10 cellular contexts compared by ENCODE assay signal in the genomic region with DNA sequence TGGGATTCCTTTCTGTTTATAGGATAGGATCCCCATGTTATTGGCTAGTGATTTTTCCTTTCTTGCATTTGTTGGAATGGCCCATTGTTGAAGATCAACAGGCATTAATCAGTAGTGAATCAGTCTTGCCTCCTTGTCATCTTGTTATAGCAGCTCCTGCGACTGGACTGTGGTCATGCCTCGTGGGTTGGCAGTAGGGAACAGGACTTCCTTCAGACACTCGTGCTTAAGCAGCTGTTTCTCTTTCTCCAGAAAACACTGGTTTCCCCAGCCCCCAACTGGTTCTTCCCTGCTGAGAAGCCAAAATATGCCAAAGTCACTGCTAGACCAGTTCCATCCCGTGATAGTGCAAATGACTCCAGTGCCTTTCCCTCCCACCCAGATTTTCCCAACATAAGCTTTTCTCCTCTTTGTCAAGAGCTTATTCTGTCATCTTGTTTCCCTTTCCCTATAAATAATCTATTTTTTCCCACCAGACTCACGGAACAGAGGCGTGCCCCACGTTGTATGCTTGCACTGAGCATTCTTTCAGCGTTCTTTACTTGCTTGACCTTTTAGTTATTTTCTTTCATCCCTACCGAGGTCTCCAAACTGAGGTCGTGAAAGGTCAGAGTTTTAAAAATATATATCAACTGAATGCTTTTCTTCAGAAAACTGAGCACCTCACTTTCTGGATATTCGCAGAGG.
A peak's percentile ranks its signal among the peaks of the same experiment; 100 is the strongest.
DNase-seq lines count a peak whose midpoint lies in the region; ATAC-seq, FAIRE-seq and TF ChIP-seq lines count a peak whose summit lies in the region.
"Had no signal": no experiment of that assay in that cellular context is flagged by ENCODE, and none has a peak within 500 bp of the region (broad histone marks: within the 10 kb centered on the region; RNA-seq: fewer than 3 reads in every experiment).

No MANE protein-coding gene starts in this region.

- H4K20me1 ChIP-seq in K562 (replicated peaks; ENCODE audit: control insufficient read depth, insufficient read depth, low read length) (no peaks in the 10 kb centered on the region), keratinocyte (ENCODE audit: control insufficient read depth, extremely low read depth, insufficient read depth, low read length) (no peaks in the 10 kb centered on the region)

- dilution Hi-C loops in keratinocyte (cut with MboI; ENCODE audit: extremely low pct_ligation_motif_present, low sequenced_read_pairs), result no loop called here

- H3K27me3 ChIP-seq in K562 (ENCODE audit: control insufficient read depth in 2 of 2, insufficient read depth in 2 of 2, low read length in 2 of 2) (no peaks in the 10 kb centered on the region), keratinocyte (ENCODE audit: control insufficient read depth, extremely low read depth, insufficient read depth, low read length) (no peaks in the 10 kb centered on the region)

- no peak overlapping the region for H3K4me3 ChIP-seq in K562
- no peak overlapping the region for H3K4me3 ChIP-seq in keratinocyte (ENCODE audit: control insufficient read depth in 2 of 3, extremely low read depth in 1 of 3, insufficient read depth in 2 of 3, low read depth in 1 of 3, low read length in 3 of 3)

- H3K4me2 ChIP-seq in K562 (ENCODE audit: insufficient read depth, low read length) (no peak overlapping the region), keratinocyte (ENCODE audit: control insufficient read depth, extremely low read depth, insufficient read depth, low read depth, low read length) (peak overlapping the region; percentile 96)

- BruUV-seq in K562 (replicated peaks; lab: Mats Ljungman, UMichigan), result no TSS peak

- H3K27me3 Mint-ChIP-seq in stimulated activated memory B cell treated with anti-CD40 and anti-IgM and Interleukin-4, amounts not matched to agents 10 μg/mL and 1 μg/mL and 100 μg/mL, for 72 hours, result no peaks in the 10 kb centered on the region

- no peaks in the 10 kb centered on the region for H3K9me1 ChIP-seq in K562 (ENCODE audit: control insufficient read depth, insufficient read depth, low read length)
- H3K9me1 ChIP-seq in keratinocyte (ENCODE audit: control insufficient read depth, extremely low read depth, insufficient read depth, low read length), result no peaks in the 10 kb centered on the region

- TF ChIP-seq POLR2A in K562 (conservative IDR thresholded peaks at IDR 0.05), result no peak

- no peaks in the 10 kb centered on the region; a peak in 1 of 5 replicates for H3K4me1 ChIP-seq in K562 (replicated peaks in 1 of 2; ENCODE audit: control insufficient read depth in 2 of 2, insufficient read depth in 2 of 2, low read length in 2 of 2)
- H3K4me1 ChIP-seq in keratinocyte (ENCODE audit: control insufficient read depth, extremely low read depth, insufficient read depth, low read length), result peaks cover 39% of the 10 kb centered on the region

- H3K9ac ChIP-seq in K562 (ENCODE audit: insufficient read depth in 1 of 2, low read depth in 2 of 2, low read length in 2 of 2) (no peak overlapping the region), keratinocyte (ENCODE audit: control insufficient read depth, extremely low read depth, insufficient read depth, low read length) (peak overlapping the region; percentile 19)

- H3K27ac ChIP-seq in K562 (ENCODE audit: extremely low read depth, low read depth, low read length) (no peak overlapping the region), keratinocyte (ENCODE audit: control insufficient read depth, insufficient read depth, low read length) (peak overlapping the region; percentile 96)

- WGBS in K562 (ENCODE audit: insufficient coverage, low coverage, missing lambda C conversion rate), result 42% methylated on average over 11 of the region's 11 CpGs

- no peak for TF ChIP-seq EP300 in K562 (IDR thresholded peaks at IDR 0.05; ENCODE audit: low read length)

- no peak for TF ChIP-seq RAD21 in K562 (CRISPR knock-in tag; conservative IDR thresholded peaks at IDR 0.05 in 1 of 2, IDR thresholded peaks at IDR 0.05 in 1 of 2)

- no peaks in the 10 kb centered on the region for H3K9me3 Mint-ChIP-seq in stimulated activated memory B cell treated with anti-CD40 and anti-IgM and Interleukin-4, amounts not matched to agents 10 μg/mL and 1 μg/mL and 100 μg/mL, for 72 hours

- H3K79me2 ChIP-seq in K562 (ENCODE audit: control insufficient read depth, insufficient read depth, low read length) (no peaks in the 10 kb centered on the region), keratinocyte (ENCODE audit: control insufficient read depth, insufficient read depth, low read length) (peaks cover 49% of the 10 kb centered on the region)

- FAIRE-seq in K562 (lab: Jason Lieb, UNC) (no peak), keratinocyte (lab: Jason Lieb, UNC) (peak; percentile 77)

- H3K27ac Mint-ChIP-seq in stimulated activated memory B cell treated with anti-CD40 and anti-IgM and Interleukin-4, amounts not matched to agents 10 μg/mL and 1 μg/mL and 100 μg/mL, for 72 hours, result peak overlapping the region; percentile 42

- H2AFZ ChIP-seq in K562 (ENCODE audit: low read depth, low read length), result no peak overlapping the region
- H2AFZ ChIP-seq in keratinocyte (ENCODE audit: control insufficient read depth, low read length), result no peak overlapping the region

- in situ Hi-C loops in K562 (cut with MboI), result loop anchor here (5.0 kb wide), 1 partner anchor 33 kb away; no protein-coding TSS in a partner anchor

- CTCF ChIA-PET in K562 (lab: Yijun Ruan, JAX; ENCODE audit: low intra/inter-chr PET ratio), result no interaction called here

- H3K36me3 Mint-ChIP-seq in stimulated activated memory B cell treated with anti-CD40 and anti-IgM and Interleukin-4, amounts not matched to agents 10 μg/mL and 1 μg/mL and 100 μg/mL, for 72 hours, result no peaks in the 10 kb centered on the region

- H3K4me1 Mint-ChIP-seq in stimulated activated memory B cell treated with anti-CD40 and anti-IgM and Interleukin-4, amounts not matched to agents 10 μg/mL and 1 μg/mL and 100 μg/mL, for 72 hours, result peaks cover 9% of the 10 kb centered on the region

- H3K9me3 ChIP-seq in K562 (replicated peaks; ENCODE audit: control insufficient read depth, insufficient read depth, low read depth, low read length) (no peaks in the 10 kb centered on the region), keratinocyte (ENCODE audit: control insufficient read depth, low read depth, low read length) (no peaks in the 10 kb centered on the region)

- DNase-seq in H4 (ENCODE audit: low spot score) (peak; percentile 29), K562 (ENCODE audit: extremely low read depth in 1 of 4, low spot score in 3 of 4) (no peak), keratinocyte (ENCODE audit: low read depth, low spot score) (peak; percentile 52), GM19240 (ENCODE audit: insufficient read length, low spot score) (no peak), cerebellum (ENCODE audit: low spot score) (no peak)
- DNase-seq: activated naive CD4-positive, alpha-beta T cell treated with Interleukin-2 at 50 U/mL for 16 hours; stimulated activated CD4-positive, alpha-beta T cell treated with anti-CD3 and anti-CD28 coated beads, Interleukin-12 subunit alpha, Interleukin-12 subunit beta, amount 100 ng/mL, for 4 hours had no signal

- TF ChIP-seq CTCF in K562 (IDR thresholded peaks at IDR 0.05 in 2 of 3, conservative IDR thresholded peaks at IDR 0.05 in 1 of 3; ENCODE audit: insufficient read depth in 2 of 3, low read depth in 1 of 3, low read length in 3 of 3) (no peak), keratinocyte (optimal IDR thresholded peaks at IDR 0.05 in 1 of 3, IDR thresholded peaks at IDR 0.05 in 1 of 3, conservative IDR thresholded peaks at IDR 0.05 in 1 of 3; ENCODE audit: extremely low read depth in 1 of 3, insufficient read depth in 2 of 3, low read length in 3 of 3) (no peak)

- intact Hi-C loops in K562 (cut with micrococcal nuclease), result no loop called here

- H3K36me3 ChIP-seq in K562 (ENCODE audit: control insufficient read depth, insufficient read depth, low read length) (no peaks in the 10 kb centered on the region), keratinocyte (ENCODE audit: control insufficient read depth in 2 of 2, extremely low read depth in 1 of 2, insufficient read depth in 2 of 2, low read length in 2 of 2) (peaks cover 0 to 2% of the 10 kb centered on the region in 2 experiments)

- H3K4me3 Mint-ChIP-seq in stimulated activated memory B cell treated with anti-CD40 and anti-IgM and Interleukin-4, amounts not matched to agents 10 μg/mL and 1 μg/mL and 100 μg/mL, for 72 hours, result no peak overlapping the region

- ATAC-seq in K562 (no peak), GM19035 (IDR thresholded peaks at IDR 0.05; ENCODE audit: unreplicated experiment) (no peak), HG02885 (IDR thresholded peaks at IDR 0.05; ENCODE audit: poor library complexity, unreplicated experiment) (no peak)
- no peak for ATAC-seq in stimulated activated memory B cell treated with anti-CD40 and anti-IgM and Interleukin-4, amounts not matched to agents 10 μg/mL and 1 μg/mL and 100 μg/mL, for 72 hours

- POLR2A ChIA-PET in K562 (lab: Yijun Ruan, JAX), result no interaction called here

TF ChIP-seq in K562, 482 proteins besides CTCF, POLR2A, EP300 and RAD21 (continues in another document):
- TF ChIP-seq, protein P1, sequence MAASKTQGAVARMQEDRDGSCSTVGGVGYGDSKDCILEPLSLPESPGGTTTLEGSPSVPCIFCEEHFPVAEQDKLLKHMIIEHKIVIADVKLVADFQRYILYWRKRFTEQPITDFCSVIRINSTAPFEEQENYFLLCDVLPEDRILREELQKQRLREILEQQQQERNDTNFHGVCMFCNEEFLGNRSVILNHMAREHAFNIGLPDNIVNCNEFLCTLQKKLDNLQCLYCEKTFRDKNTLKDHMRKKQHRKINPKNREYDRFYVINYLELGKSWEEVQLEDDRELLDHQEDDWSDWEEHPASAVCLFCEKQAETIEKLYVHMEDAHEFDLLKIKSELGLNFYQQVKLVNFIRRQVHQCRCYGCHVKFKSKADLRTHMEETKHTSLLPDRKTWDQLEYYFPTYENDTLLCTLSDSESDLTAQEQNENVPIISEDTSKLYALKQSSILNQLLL (CRISPR knock-in tag; IDR thresholded peaks at IDR 0.05; ENCODE audit: borderline replicate concordance), result no peak
- TF ChIP-seq ZNF785 (CRISPR knock-in tag; IDR thresholded peaks at IDR 0.05) (no peak), C11orf30 (IDR thresholded peaks at IDR 0.05; ENCODE audit: low read depth) (no peak), KLF16 (IDR thresholded peaks at IDR 0.05) (peak; percentile 47; the same call in 1 of the 2 replicates)

Comparison
In these comparisons a context has a peak if more than half of its experiments do, and no peak if none do; other contexts are left out.
1. DNase-seq: peak in H4 (single experiment) and keratinocyte (single experiment); none in K562 (0 of 4), GM19240 (single experiment) and cerebellum (single experiment).